In the genomic region with DNA sequence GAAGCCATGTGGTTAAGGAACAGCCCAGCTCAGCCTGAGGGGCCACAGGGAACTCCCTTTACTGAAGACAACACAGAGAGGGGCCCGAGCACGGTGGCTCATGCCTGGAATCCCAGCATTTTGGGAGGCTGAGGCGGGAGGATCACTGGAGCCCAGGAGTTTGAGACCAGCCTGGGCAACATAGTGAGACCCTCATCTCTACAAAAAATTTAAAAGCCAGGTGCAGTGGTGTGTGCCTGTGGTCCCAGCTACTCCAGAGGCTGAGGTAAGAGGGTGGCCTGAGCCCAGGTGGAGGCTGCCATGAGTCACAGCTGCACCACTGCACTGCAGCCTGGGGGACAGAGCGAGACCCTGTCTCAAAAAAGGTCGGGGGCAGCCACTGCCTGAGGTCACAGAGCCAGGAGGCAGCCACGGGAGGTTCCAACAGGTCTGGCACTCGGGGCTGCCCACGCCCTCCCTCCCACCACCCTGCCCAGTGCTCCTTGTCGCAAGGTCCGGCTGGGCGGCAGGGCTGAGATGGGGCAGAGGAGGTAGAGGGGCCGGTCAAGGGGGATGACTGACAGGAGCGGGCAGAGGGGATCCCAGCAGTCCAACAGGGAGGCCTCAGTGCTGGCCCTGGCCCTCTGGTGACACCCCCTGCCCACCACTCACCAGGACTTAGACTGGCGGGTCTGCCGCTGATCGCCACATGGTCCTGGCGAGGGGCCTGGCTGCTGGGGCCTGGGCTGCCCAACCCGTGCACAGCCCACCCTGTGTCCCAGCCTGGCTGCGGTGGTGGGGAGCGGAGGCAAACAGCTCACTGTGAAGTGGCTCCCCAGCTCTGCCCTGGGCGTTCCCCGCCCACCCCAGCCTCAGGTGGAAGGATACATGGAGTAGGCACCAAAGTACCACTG, we compare ENCODE assay signal across 1 cellular context.
TF ChIP-seq lines count a peak whose summit lies in the region.

No MANE protein-coding gene starts in this region.

TF ChIP-seq in GM12891, 5 proteins besides CTCF, POLR2A, EP300 and RAD21 (continued from another document):
- no peak for TF ChIP-seq POU2F2 (IDR thresholded peaks at IDR 0.05; ENCODE audit: low read depth, low read length)
- no peak for TF ChIP-seq SPI1 (IDR thresholded peaks at IDR 0.05; ENCODE audit: low read depth, low read length)
